In genomic region chr15:101193063-101193712, GRCh38 we compare ENCODE assay signal across 11 cellular contexts. TPM values are rescaled to one million over a fixed set of nuclear protein-coding genes. Genes with fewer than 3 reads are reported as not detected.
DNase-seq lines count a peak whose midpoint lies in the region; ATAC-seq and TF ChIP-seq lines count a peak whose summit lies in the region.
"Had no signal": no experiment of that assay in that cellular context is flagged by ENCODE, and none has a peak within 500 bp of the region (broad histone marks: within the 10 kb centered on the region; RNA-seq: fewer than 3 reads in every experiment).

No MANE protein-coding gene starts in this region.

- TF ChIP-seq CTCF in gastrocnemius medialis (IDR thresholded peaks at IDR 0.05 in 4 of 5, conservative IDR thresholded peaks at IDR 0.05 in 1 of 5) = no peak

- ATAC-seq in left cardiac atrium (peak; percentile 58 to 61), gastrocnemius medialis (peak; percentile 57 to 68), GM19324 (IDR thresholded peaks at IDR 0.05; ENCODE audit: low FRiP score, unreplicated experiment) (no peak)

- H3K27me3 ChIP-seq in gastrocnemius medialis = no peaks in the 10 kb centered on the region

- peaks cover 88% of the 10 kb centered on the region for H3K4me1 Mint-ChIP-seq in activated T-helper 2 cell treated with anti-CD3 and anti-CD28 coated beads, Interferon-gamma antibody, Interleukin-2, Interleukin-4, amounts not matched to agents 10 μg/mL and 5 μg/mL and 100 μg/mL, durations not matched to agents 14 hours and 24 hours and 36 hours (ENCODE audit: low read depth)

- no peak for TF ChIP-seq POLR2A in gastrocnemius medialis (IDR thresholded peaks at IDR 0.05)

- peaks cover 56% of the 10 kb centered on the region for H3K36me3 Mint-ChIP-seq in activated T-helper 2 cell treated with anti-CD3 and anti-CD28 coated beads, Interferon-gamma antibody, Interleukin-2, Interleukin-4, amounts not matched to agents 10 μg/mL and 5 μg/mL and 100 μg/mL, durations not matched to agents 14 hours and 24 hours and 36 hours (ENCODE audit: low read depth)
- H3K36me3 Mint-ChIP-seq: naive B cell had no signal

- no peaks in the 10 kb centered on the region for H3K36me3 ChIP-seq in gastrocnemius medialis

- peak overlapping the region; percentile 40 for H3K27ac Mint-ChIP-seq in activated T-helper 2 cell treated with anti-CD3 and anti-CD28 coated beads, Interferon-gamma antibody, Interleukin-2, Interleukin-4, amounts not matched to agents 10 μg/mL and 5 μg/mL and 100 μg/mL, durations not matched to agents 14 hours and 24 hours and 36 hours

- peaks cover 49 to 56% of the 10 kb centered on the region in 2 donors for H3K4me1 ChIP-seq in gastrocnemius medialis

- in situ Hi-C loops in gastrocnemius medialis (cut with MboI; ENCODE audit: low sequenced_read_pairs in 4 of 4) = no loop called here

- DNase-seq in EL (peak; percentile 73), left cardiac atrium (peak; percentile 77), gastrocnemius medialis (peak in 1 of 2 donors; percentile 56), NCI-H2081 treated with DMSO at 0.1 percent for 48 hours (lab: John Stamatoyannopoulos, UW) (no peak), NCI-H526 treated with DMSO at 0.1 percent for 48 hours (lab: John Stamatoyannopoulos, UW) (no peak), NCI-H345 treated with DMSO at 0.1 percent for 48 hours (lab: John Stamatoyannopoulos, UW; ENCODE audit: unreplicated experiment) (no peak)
- DNase-seq in activated T-helper 2 cell treated with anti-CD3 and anti-CD28 coated beads, Interferon-gamma antibody, Interleukin-2, Interleukin-4, amounts not matched to agents 10 μg/mL and 5 μg/mL and 100 μg/mL, durations not matched to agents 14 hours and 24 hours and 36 hours (ENCODE audit: low spot score) = no peak
- DNase-seq: DND-41, naive B cell, NCI-H524 treated with DMSO at 0.1 percent for 48 hours had no signal

- no peaks in the 10 kb centered on the region for H3K9me3 Mint-ChIP-seq in activated T-helper 2 cell treated with anti-CD3 and anti-CD28 coated beads, Interferon-gamma antibody, Interleukin-2, Interleukin-4, amounts not matched to agents 10 μg/mL and 5 μg/mL and 100 μg/mL, durations not matched to agents 14 hours and 24 hours and 36 hours
- H3K9me3 Mint-ChIP-seq: naive B cell had no signal

- no peaks in the 10 kb centered on the region for H3K9me3 ChIP-seq in gastrocnemius medialis

- peak overlapping the region; percentile 51 to 66 (median 58) for H3K27ac ChIP-seq in gastrocnemius medialis

- peak overlapping the region in 3 of 4 donors; percentile 9 to 34 (median 19) for H3K4me3 ChIP-seq in gastrocnemius medialis

- no peak overlapping the region for H3K4me3 Mint-ChIP-seq in activated T-helper 2 cell treated with anti-CD3 and anti-CD28 coated beads, Interferon-gamma antibody, Interleukin-2, Interleukin-4, amounts not matched to agents 10 μg/mL and 5 μg/mL and 100 μg/mL, durations not matched to agents 14 hours and 24 hours and 36 hours (ENCODE audit: low read depth)
- H3K4me3 Mint-ChIP-seq: naive B cell had no signal

- intact Hi-C loops in activated T-helper 2 cell treated with anti-CD3 and anti-CD28 coated beads, Interferon-gamma antibody, Interleukin-2, Interleukin-4, amounts not matched to agents 10 μg/mL and 5 μg/mL and 100 μg/mL, durations not matched to agents 14 hours and 24 hours and 36 hours (cut with micrococcal nuclease) = no loop called here
- intact Hi-C loops in left cardiac atrium (cut with DNase I) = no loop called here
- intact Hi-C loops in gastrocnemius medialis (cut with DNase I; ENCODE audit: low total_unique reads) = no loop called here

- no peaks in the 10 kb centered on the region for H3K27me3 Mint-ChIP-seq in activated T-helper 2 cell treated with anti-CD3 and anti-CD28 coated beads, Interferon-gamma antibody, Interleukin-2, Interleukin-4, amounts not matched to agents 10 μg/mL and 5 μg/mL and 100 μg/mL, durations not matched to agents 14 hours and 24 hours and 36 hours (ENCODE audit: low read depth)
- H3K27me3 Mint-ChIP-seq: naive B cell had no signal

RNA-seq across cellular contexts. Expression of gene CHSY1, which starts 58.7 kb away (rescaled TPM):
- total RNA-seq in activated T-helper 2 cell treated with anti-CD3 and anti-CD28 coated beads, Interferon-gamma antibody, Interleukin-2, Interleukin-4, amounts not matched to agents 10 μg/mL and 5 μg/mL and 100 μg/mL, durations not matched to agents 14 hours and 24 hours and 36 hours = 50.5 and 52.2 TPM in 2 replicates
- total RNA-seq in left cardiac atrium (10 to 100 TPM; 18.8 to 42.0 TPM), gastrocnemius medialis (1 to 10 TPM; 4.6 to 8.3 (median 7.1) TPM)

Comparison
In these comparisons a context has a peak if more than half of its experiments do, and no peak if none do; other contexts are left out.
1. DNase-seq: peak in EL (single experiment) and left cardiac atrium (single experiment); none in activated T-helper 2 cell treated with anti-CD3 and anti-CD28 coated beads, Interferon-gamma antibody, Interleukin-2, Interleukin-4, amounts not matched to agents 10 μg/mL and 5 μg/mL and 100 μg/mL, durations not matched to agents 14 hours and 24 hours and 36 hours (single experiment), NCI-H2081 treated with DMSO at 0.1 percent for 48 hours (single experiment), NCI-H526 treated with DMSO at 0.1 percent for 48 hours (single experiment) and NCI-H345 treated with DMSO at 0.1 percent for 48 hours (single experiment).